1 cellular context compared by ENCODE assay signal in the genomic region with DNA sequence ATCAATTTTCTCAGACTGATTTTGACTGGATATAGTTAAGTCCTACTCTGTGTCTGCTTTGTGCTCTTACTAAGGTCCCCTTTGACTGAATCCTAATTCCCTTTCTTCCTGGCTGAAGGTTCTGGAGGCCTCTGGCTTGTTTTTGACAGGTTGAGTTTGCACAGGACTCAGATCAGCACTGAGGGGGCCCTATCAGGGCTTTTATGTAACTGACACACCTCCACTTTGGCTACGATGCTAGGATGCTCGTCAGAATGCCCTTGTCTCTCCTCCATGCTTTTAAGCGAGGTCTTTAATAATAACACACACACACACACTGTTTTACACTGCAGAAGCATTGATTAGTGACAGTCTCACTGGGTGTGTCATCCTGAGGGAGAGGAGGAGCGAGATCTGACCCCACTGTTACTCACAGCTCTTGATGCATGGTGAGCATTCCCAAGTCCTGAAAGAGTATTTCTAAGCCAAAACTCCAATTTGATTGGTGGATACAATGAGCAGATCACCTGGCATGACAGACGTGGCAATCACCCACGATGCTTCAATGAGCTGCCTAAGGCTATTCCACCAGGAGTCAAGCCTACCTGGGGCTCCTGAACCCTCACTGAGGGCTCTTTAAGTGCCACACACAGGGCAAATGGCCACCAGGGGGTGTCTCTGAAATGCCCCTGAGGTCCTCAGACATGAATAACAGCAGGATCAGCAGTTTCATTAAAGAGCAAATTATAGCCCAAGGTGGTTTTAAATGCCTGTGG.
TF ChIP-seq lines count a peak whose summit lies in the region.

No MANE protein-coding gene starts in this region.

TF ChIP-seq in GM23338, 12 proteins besides CTCF, POLR2A, EP300 and RAD21 (continued from another document):
- TF ChIP-seq, protein P1, sequence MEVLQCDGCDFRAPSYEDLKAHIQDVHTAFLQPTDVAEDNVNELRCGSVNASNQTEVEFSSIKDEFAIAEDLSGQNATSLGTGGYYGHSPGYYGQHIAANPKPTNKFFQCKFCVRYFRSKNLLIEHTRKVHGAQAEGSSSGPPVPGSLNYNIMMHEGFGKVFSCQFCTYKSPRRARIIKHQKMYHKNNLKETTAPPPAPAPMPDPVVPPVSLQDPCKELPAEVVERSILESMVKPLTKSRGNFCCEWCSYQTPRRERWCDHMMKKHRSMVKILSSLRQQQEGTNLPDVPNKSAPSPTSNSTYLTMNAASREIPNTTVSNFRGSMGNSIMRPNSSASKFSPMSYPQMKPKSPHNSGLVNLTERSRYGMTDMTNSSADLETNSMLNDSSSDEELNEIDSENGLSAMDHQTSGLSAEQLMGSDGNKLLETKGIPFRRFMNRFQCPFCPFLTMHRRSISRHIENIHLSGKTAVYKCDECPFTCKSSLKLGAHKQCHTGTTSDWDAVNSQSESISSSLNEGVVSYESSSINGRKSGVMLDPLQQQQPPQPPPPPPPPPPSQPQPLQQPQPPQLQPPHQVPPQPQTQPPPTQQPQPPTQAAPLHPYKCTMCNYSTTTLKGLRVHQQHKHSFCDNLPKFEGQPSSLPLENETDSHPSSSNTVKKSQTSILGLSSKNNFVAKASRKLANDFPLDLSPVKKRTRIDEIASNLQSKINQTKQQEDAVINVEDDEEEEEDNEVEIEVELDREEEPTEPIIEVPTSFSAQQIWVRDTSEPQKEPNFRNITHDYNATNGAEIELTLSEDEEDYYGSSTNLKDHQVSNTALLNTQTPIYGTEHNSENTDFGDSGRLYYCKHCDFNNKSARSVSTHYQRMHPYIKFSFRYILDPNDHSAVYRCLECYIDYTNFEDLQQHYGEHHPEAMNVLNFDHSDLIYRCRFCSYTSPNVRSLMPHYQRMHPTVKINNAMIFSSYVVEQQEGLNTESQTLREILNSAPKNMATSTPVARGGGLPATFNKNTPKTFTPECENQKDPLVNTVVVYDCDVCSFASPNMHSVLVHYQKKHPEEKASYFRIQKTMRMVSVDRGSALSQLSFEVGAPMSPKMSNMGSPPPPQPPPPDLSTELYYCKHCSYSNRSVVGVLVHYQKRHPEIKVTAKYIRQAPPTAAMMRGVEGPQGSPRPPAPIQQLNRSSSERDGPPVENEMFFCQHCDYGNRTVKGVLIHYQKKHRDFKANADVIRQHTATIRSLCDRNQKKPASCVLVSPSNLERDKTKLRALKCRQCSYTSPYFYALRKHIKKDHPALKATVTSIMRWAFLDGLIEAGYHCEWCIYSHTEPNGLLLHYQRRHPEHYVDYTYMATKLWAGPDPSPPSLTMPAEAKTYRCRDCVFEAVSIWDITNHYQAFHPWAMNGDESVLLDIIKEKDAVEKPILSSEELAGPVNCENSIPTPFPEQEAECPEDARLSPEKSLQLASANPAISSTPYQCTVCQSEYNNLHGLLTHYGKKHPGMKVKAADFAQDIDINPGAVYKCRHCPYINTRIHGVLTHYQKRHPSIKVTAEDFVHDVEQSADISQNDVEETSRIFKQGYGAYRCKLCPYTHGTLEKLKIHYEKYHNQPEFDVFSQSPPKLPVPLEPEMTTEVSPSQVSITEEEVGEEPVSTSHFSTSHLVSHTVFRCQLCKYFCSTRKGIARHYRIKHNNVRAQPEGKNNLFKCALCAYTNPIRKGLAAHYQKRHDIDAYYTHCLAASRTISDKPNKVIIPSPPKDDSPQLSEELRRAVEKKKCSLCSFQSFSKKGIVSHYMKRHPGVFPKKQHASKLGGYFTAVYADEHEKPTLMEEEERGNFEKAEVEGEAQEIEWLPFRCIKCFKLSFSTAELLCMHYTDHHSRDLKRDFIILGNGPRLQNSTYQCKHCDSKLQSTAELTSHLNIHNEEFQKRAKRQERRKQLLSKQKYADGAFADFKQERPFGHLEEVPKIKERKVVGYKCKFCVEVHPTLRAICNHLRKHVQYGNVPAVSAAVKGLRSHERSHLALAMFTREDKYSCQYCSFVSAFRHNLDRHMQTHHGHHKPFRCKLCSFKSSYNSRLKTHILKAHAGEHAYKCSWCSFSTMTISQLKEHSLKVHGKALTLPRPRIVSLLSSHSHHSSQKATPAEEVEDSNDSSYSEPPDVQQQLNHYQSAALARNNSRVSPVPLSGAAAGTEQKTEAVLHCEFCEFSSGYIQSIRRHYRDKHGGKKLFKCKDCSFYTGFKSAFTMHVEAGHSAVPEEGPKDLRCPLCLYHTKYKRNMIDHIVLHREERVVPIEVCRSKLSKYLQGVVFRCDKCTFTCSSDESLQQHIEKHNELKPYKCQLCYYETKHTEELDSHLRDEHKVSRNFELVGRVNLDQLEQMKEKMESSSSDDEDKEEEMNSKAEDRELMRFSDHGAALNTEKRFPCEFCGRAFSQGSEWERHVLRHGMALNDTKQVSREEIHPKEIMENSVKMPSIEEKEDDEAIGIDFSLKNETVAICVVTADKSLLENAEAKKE (CRISPR knock-in tag; IDR thresholded peaks at IDR 0.05): no peak
- no peak for TF ChIP-seq CREB1 (CRISPR knock-in tag; IDR thresholded peaks at IDR 0.05; ENCODE audit: low read depth)
- no peak for TF ChIP-seq JUNB (IDR thresholded peaks at IDR 0.05; ENCODE audit: unreplicated experiment)
- no peak for TF ChIP-seq NANOG (IDR thresholded peaks at IDR 0.05; ENCODE audit: borderline replicate concordance)
- TF ChIP-seq EZH2 (IDR thresholded peaks at IDR 0.05; ENCODE audit: low read depth, unreplicated experiment): no peak
- no peak for TF ChIP-seq EZH2phosphoT487 (IDR thresholded peaks at IDR 0.05; ENCODE audit: unreplicated experiment)
